In the genomic region with DNA sequence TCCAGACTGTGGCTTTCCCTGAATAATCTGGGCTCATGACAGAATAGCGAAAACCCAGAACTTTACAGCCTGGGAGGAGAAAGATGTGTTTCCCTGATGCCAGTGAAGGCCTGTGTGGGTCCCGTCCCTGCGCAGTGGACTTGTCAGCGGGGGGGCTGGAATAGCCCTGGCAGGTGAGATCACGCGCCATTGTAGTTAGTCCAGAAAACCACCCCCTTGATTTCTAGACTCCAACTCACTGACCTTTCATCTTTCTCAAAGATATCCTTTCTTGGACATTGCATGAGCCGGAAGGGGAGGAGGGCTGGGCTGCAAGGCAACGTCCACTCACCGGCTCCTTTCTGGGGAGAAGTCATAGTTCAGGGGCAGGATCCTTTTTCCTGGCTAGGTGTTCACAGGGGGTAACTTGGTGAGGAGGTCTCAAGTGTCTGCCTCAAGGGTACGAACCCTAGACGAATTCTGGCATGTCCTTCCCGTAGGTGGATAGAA, we compare ENCODE assay signal across 1 cellular context.
TF ChIP-seq lines count a peak whose summit lies in the region.

No MANE protein-coding gene starts in this region.

TF ChIP-seq in neural cell, 6 proteins besides CTCF, POLR2A, EP300 and RAD21 (continued from another document):
- TF ChIP-seq, protein P1, sequence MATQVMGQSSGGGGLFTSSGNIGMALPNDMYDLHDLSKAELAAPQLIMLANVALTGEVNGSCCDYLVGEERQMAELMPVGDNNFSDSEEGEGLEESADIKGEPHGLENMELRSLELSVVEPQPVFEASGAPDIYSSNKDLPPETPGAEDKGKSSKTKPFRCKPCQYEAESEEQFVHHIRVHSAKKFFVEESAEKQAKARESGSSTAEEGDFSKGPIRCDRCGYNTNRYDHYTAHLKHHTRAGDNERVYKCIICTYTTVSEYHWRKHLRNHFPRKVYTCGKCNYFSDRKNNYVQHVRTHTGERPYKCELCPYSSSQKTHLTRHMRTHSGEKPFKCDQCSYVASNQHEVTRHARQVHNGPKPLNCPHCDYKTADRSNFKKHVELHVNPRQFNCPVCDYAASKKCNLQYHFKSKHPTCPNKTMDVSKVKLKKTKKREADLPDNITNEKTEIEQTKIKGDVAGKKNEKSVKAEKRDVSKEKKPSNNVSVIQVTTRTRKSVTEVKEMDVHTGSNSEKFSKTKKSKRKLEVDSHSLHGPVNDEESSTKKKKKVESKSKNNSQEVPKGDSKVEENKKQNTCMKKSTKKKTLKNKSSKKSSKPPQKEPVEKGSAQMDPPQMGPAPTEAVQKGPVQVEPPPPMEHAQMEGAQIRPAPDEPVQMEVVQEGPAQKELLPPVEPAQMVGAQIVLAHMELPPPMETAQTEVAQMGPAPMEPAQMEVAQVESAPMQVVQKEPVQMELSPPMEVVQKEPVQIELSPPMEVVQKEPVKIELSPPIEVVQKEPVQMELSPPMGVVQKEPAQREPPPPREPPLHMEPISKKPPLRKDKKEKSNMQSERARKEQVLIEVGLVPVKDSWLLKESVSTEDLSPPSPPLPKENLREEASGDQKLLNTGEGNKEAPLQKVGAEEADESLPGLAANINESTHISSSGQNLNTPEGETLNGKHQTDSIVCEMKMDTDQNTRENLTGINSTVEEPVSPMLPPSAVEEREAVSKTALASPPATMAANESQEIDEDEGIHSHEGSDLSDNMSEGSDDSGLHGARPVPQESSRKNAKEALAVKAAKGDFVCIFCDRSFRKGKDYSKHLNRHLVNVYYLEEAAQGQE (IDR thresholded peaks at IDR 0.05; ENCODE audit: borderline replicate concordance), result no peak
- no peak for TF ChIP-seq TAF1 (IDR thresholded peaks at IDR 0.05; ENCODE audit: low read depth)
- no peak for TF ChIP-seq MXI1 (conservative IDR thresholded peaks at IDR 0.05; ENCODE audit: poor library complexity, severe bottlenecking)
- TF ChIP-seq POLR2AphosphoS5 (IDR thresholded peaks at IDR 0.05), result no peak
- no peak for TF ChIP-seq EZH2 (IDR thresholded peaks at IDR 0.05; ENCODE audit: borderline replicate concordance, insufficient read depth, low read length, poor library complexity, severe bottlenecking)
